Comparison of ENCODE assay signal across 8 cellular contexts in genomic region chr2:179410552-179411356, GRCh38.
DNase-seq lines count a peak whose midpoint lies in the region; ATAC-seq, FAIRE-seq and TF ChIP-seq lines count a peak whose summit lies in the region.

No MANE protein-coding gene starts in this region.

- DNase-seq in EL (peak; percentile 59), HTR-8/SVneo (ENCODE audit: insufficient read length, low spot score) (peak; percentile 38), T47D (ENCODE audit: low read depth in 1 of 2, low spot score in 1 of 2) (peak; percentile 6 to 72), kidney epithelial cell (ENCODE audit: low read depth) (no peak), omental fat pad (ENCODE audit: low spot score) (no peak)
- peak; percentile 10 for DNase-seq in stimulated activated naive CD8-positive, alpha-beta T cell treated with anti-CD3 and anti-CD28 coated beads, Interleukin-15, Interleukin-2, amounts not matched to agents 100 U/mL and 50 U/mL, for 24 hours

- H3K4me1 ChIP-seq in OCI-LY1 (ENCODE audit: insufficient read depth, low read length, severe bottlenecking), result peaks cover 3% of the 10 kb centered on the region

- FAIRE-seq in HTR-8/SVneo (lab: Jason Lieb, UNC), result peak; percentile 63

- H3K4me3 ChIP-seq in OCI-LY1 (ENCODE audit: low read depth, low read length, poor library complexity, severe bottlenecking), result no peak overlapping the region
- no peak overlapping the region for H3K4me3 ChIP-seq in kidney epithelial cell (ENCODE audit: low read depth, low read length)

- in situ Hi-C loops in T47D (cut with HindIII; ENCODE audit: low pct_unique_long_range_greater_than_20kb, low sequenced_read_pairs), result no loop called here

- H3K27me3 ChIP-seq in OCI-LY1 (ENCODE audit: insufficient read depth, low read length), result no peaks in the 10 kb centered on the region
- no peaks in the 10 kb centered on the region for H3K27me3 ChIP-seq in kidney epithelial cell (ENCODE audit: control insufficient read depth, insufficient read depth, low read length)

- no peak overlapping the region for H3K27ac ChIP-seq in OCI-LY1 (ENCODE audit: low read depth, low read length, poor library complexity, severe bottlenecking)

- H3K9me2 ChIP-seq in OCI-LY1 (ENCODE audit: low read depth, low read length), result no peaks in the 10 kb centered on the region

- peak; percentile 80 for ATAC-seq in GM21367 (IDR thresholded peaks at IDR 0.05; ENCODE audit: unreplicated experiment)
- peak; percentile 40 for ATAC-seq in stimulated activated naive CD8-positive, alpha-beta T cell treated with anti-CD3 and anti-CD28 coated beads, Interleukin-15, Interleukin-2, amounts not matched to agents 100 U/mL and 50 U/mL, for 24 hours
- ATAC-seq in omental fat pad (ENCODE audit: low FRiP score), result no peak

- H2AFZ ChIP-seq in OCI-LY1 (ENCODE audit: low read length), result no peak overlapping the region

- no peaks in the 10 kb centered on the region for H3K36me3 ChIP-seq in OCI-LY1 (ENCODE audit: insufficient read depth, low read length)
- no peaks in the 10 kb centered on the region for H3K36me3 ChIP-seq in kidney epithelial cell (ENCODE audit: control insufficient read depth, insufficient read depth, low read length)

- no peaks in the 10 kb centered on the region for H4K20me1 ChIP-seq in OCI-LY1 (ENCODE audit: insufficient read depth, low read length)

- peak; percentile 86 for TF ChIP-seq CTCF in OCI-LY1 (IDR thresholded peaks at IDR 0.05; ENCODE audit: low read length)
- peak; percentile 54 for TF ChIP-seq CTCF in kidney epithelial cell (IDR thresholded peaks at IDR 0.05; ENCODE audit: insufficient read depth, low read length, poor library complexity, severe bottlenecking)
- TF ChIP-seq CTCF in omental fat pad (IDR thresholded peaks at IDR 0.05), result no peak

- no peaks in the 10 kb centered on the region for H3F3A ChIP-seq in OCI-LY1 (ENCODE audit: insufficient read depth, low read length)

- 0 out of 2 replicates have a peak overlapping the region, but pooled peaks have one; percentile 19 for H3K4me2 ChIP-seq in OCI-LY1 (ENCODE audit: low read length)

- no peaks in the 10 kb centered on the region for H3K79me2 ChIP-seq in OCI-LY1 (ENCODE audit: insufficient read depth, low read length)

- H3K9ac ChIP-seq in OCI-LY1 (ENCODE audit: low read length), result no peak overlapping the region

- H3K9me3 ChIP-seq in OCI-LY1 (ENCODE audit: low read length), result no peaks in the 10 kb centered on the region

Comparison
In these comparisons a context has a peak if more than half of its experiments do, and no peak if none do; other contexts are left out.
1. DNase-seq: peak in EL (single experiment), HTR-8/SVneo (single experiment), T47D (2 of 2) and stimulated activated naive CD8-positive, alpha-beta T cell treated with anti-CD3 and anti-CD28 coated beads, Interleukin-15, Interleukin-2, amounts not matched to agents 100 U/mL and 50 U/mL, for 24 hours (single experiment); none in kidney epithelial cell (single experiment) and omental fat pad (single experiment).
2. CTCF ChIP-seq: peak in OCI-LY1 (single experiment) and kidney epithelial cell (single experiment); none in omental fat pad (0 of 3).